ENCODE assay signal across 13 cellular contexts in the genomic region with DNA sequence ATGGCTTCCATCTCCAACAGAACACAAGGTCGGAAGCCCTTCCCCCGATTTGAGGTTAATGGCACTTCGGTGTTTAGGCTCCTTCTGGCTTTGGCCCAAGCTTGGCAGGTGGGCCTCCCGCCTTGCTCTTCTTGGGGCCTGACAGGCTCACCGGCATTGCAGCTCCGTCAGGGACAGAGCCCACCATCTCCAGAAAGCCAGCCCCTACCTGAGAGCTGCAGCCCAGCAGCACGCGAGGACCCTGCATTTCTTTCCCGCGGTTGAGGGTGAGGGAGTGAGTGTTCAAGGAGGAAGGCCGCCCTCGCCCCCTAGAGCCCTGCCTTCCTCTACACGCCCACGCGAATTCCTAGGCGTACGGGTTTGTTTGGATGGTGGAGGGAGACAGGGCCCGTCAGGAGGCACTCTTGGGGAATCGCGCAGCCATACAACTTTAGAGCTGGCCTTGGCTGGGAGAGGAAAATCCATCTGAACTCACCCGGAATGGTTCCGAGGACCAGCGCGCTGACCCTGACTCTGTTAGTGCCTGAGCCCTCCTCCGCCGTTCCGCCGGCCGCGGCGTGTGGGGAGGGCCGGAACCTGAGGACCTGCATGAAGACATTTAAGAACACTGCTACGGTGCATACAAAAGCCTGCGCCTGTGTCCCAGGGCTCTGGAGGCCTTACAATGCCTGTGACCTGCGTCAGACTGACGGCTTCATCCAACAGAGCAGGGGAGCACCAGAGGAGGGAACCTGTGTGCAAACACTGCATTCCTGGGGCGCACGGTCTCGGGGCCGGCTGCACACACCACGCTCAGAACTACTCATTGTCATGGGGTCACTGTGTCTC.
DNase-seq lines count a peak whose midpoint lies in the region; ATAC-seq and TF ChIP-seq lines count a peak whose summit lies in the region.
"Had no signal": no experiment of that assay in that cellular context is flagged by ENCODE, and none has a peak within 500 bp of the region (broad histone marks: within the 10 kb centered on the region; RNA-seq: fewer than 3 reads in every experiment).

No MANE protein-coding gene starts in this region.

- H3K27me3 ChIP-seq in ACC112 (ENCODE audit: insufficient read depth, low read length) = peaks cover 24% of the 10 kb centered on the region
- no peaks in the 10 kb centered on the region for H3K27me3 ChIP-seq in endodermal cell (ENCODE audit: control insufficient read depth, insufficient read depth, low read length, poor library complexity, severe bottlenecking)

- CTCF ChIA-PET in HEK293 (lab: Yijun Ruan, JAX) = interaction anchor here (1.1 kb wide), 1 partner anchor 11 kb away, joined by 3 read pairs; no protein-coding TSS in a partner anchor

- H3K4me1 Mint-ChIP-seq in endodermal cell (peaks cover 7% of the 10 kb centered on the region), nephron progenitor cell (peaks cover 36% of the 10 kb centered on the region)
- H3K4me1 Mint-ChIP-seq: activated naive CD4-positive, alpha-beta T cell treated with anti-CD3 and anti-CD28 coated beads, Interleukin-2, amount 50 U/mL, for 24 hours had no signal

- H3K27ac ChIP-seq in ACC112 (ENCODE audit: low read depth, low read length) = no peak overlapping the region
- H3K27ac ChIP-seq in HEK293 (ENCODE audit: extremely low read depth, low read depth, low read length) = no peak overlapping the region
- H3K27ac ChIP-seq in endodermal cell (ENCODE audit: low read depth, low read length) = no peak overlapping the region

- H3K27me3 Mint-ChIP-seq in endodermal cell (ENCODE audit: insufficient read depth) (peaks cover 15% of the 10 kb centered on the region), nephron progenitor cell (ENCODE audit: low read depth, poor library complexity) (peaks cover 15% of the 10 kb centered on the region)
- H3K27me3 Mint-ChIP-seq: activated naive CD4-positive, alpha-beta T cell treated with anti-CD3 and anti-CD28 coated beads, Interleukin-2, amount 50 U/mL, for 24 hours had no signal

- H3K4me3 ChIP-seq in ACC112 (ENCODE audit: low read depth, low read length) (peak overlapping the region; percentile 24), HEK293 (ENCODE audit: low read depth, low read length) (no peak overlapping the region), endodermal cell (ENCODE audit: low read length) (no peak overlapping the region)
- H3K4me3 ChIP-seq: HAP-1, lung had no signal

- H3K4me3 Mint-ChIP-seq in endodermal cell = peak overlapping the region; percentile 58
- H3K4me3 Mint-ChIP-seq in nephron progenitor cell = no peak overlapping the region

- H3K9ac ChIP-seq in endodermal cell (ENCODE audit: extremely low read depth, low read length, poor library complexity, severe bottlenecking) = no peak overlapping the region

- 79 to 85% methylated on average over 30 to 41 of the region's 41 CpGs for WGBS in endodermal cell (ENCODE audit: insufficient coverage in 1 of 2, insufficient read length in 1 of 2), 2 experiments

- no peak overlapping the region for H2AFZ ChIP-seq in ACC112 (ENCODE audit: low read length, unreplicated experiment)

- H3K27ac Mint-ChIP-seq in endodermal cell = no peak overlapping the region
- peak overlapping the region; percentile 57 for H3K27ac Mint-ChIP-seq in nephron progenitor cell
- H3K27ac Mint-ChIP-seq: activated naive CD4-positive, alpha-beta T cell treated with anti-CD3 and anti-CD28 coated beads, Interleukin-2, amount 50 U/mL, for 24 hours had no signal

- TF ChIP-seq CTCF in HEK293 (tag by site-specific recombination; IDR thresholded peaks at IDR 0.05) = no peak
- peak; percentile 10 for TF ChIP-seq CTCF in endodermal cell (conservative IDR thresholded peaks at IDR 0.05)
- no peak for TF ChIP-seq CTCF in nephron progenitor cell (IDR thresholded peaks at IDR 0.05)

- H3K79me2 ChIP-seq in ACC112 (ENCODE audit: control insufficient read depth, insufficient read depth, low read length, unreplicated experiment) = no peaks in the 10 kb centered on the region

- H3K9me3 Mint-ChIP-seq in endodermal cell = no peaks in the 10 kb centered on the region
- peaks cover under 1% of the 10 kb centered on the region for H3K9me3 Mint-ChIP-seq in nephron progenitor cell
- H3K9me3 Mint-ChIP-seq: activated naive CD4-positive, alpha-beta T cell treated with anti-CD3 and anti-CD28 coated beads, Interleukin-2, amount 50 U/mL, for 24 hours had no signal

- H3K36me3 ChIP-seq in ACC112 (ENCODE audit: insufficient read depth, low read length) (no peaks in the 10 kb centered on the region), HEK293 (ENCODE audit: control insufficient read depth in 2 of 2, insufficient read depth in 1 of 2, low read length in 2 of 2) (no peaks in the 10 kb centered on the region), endodermal cell (ENCODE audit: control insufficient read depth, insufficient read depth, low read length) (no peaks in the 10 kb centered on the region)
- H3K36me3 ChIP-seq: HAP-1 had no signal

- POLR2A ChIA-PET in HEK293 (lab: Yijun Ruan, JAX) = no interaction called here

- no peak for ATAC-seq in activated CD4-positive, CD25-positive, alpha-beta regulatory T cell treated with anti-CD3 and anti-CD28 coated beads, Interleukin-2, amount 50 U/mL, for 24 hours
- no peak for ATAC-seq in HG03354 (IDR thresholded peaks at IDR 0.05; ENCODE audit: poor library complexity, severe bottlenecking, unreplicated experiment)
- ATAC-seq in HG02623 (IDR thresholded peaks at IDR 0.05; ENCODE audit: unreplicated experiment) = no peak

- H3K36me3 Mint-ChIP-seq in endodermal cell (ENCODE audit: low read depth) (no peaks in the 10 kb centered on the region), nephron progenitor cell (ENCODE audit: low read depth) (no peaks in the 10 kb centered on the region)
- H3K36me3 Mint-ChIP-seq: activated naive CD4-positive, alpha-beta T cell treated with anti-CD3 and anti-CD28 coated beads, Interleukin-2, amount 50 U/mL, for 24 hours had no signal

- H3K9me3 ChIP-seq in HEK293 (ENCODE audit: control insufficient read depth, insufficient read depth, low read depth, low read length) (no peaks in the 10 kb centered on the region), endodermal cell (ENCODE audit: control insufficient read depth, low read length) (no peaks in the 10 kb centered on the region)
- H3K9me3 ChIP-seq: HAP-1 had no signal

- H3K4me1 ChIP-seq in ACC112 (ENCODE audit: control insufficient read depth, insufficient read depth, low read length, unreplicated experiment) (no peaks in the 10 kb centered on the region), HEK293 (ENCODE audit: control insufficient read depth, insufficient read depth, low read length) (no peaks in the 10 kb centered on the region), endodermal cell (ENCODE audit: control insufficient read depth, insufficient read depth, low read length) (no peaks in the 10 kb centered on the region)
- H3K4me1 ChIP-seq: HAP-1 had no signal

- DNase-seq in endodermal cell (peak; percentile 69), nephron progenitor cell (peak; percentile 17), DMS114 treated with DMSO at 0.1 percent for 48 hours (lab: John Stamatoyannopoulos, UW; ENCODE audit: unreplicated experiment) (no peak)
- DNase-seq: cortex of kidney, Kasumi-1 had no signal

TF ChIP-seq in HEK293, 187 proteins besides CTCF, POLR2A, EP300 and RAD21:
- no peak for TF ChIP-seq SALL2 (tag by site-specific recombination; IDR thresholded peaks at IDR 0.05; ENCODE audit: borderline replicate concordance)
- no peak for TF ChIP-seq MZF1 (tag by site-specific recombination; IDR thresholded peaks at IDR 0.05; ENCODE audit: borderline replicate concordance)
- TF ChIP-seq ZNF138 (tag by site-specific recombination; IDR thresholded peaks at IDR 0.05; ENCODE audit: borderline replicate concordance) = no peak
- peak; percentile 37 for TF ChIP-seq ZFHX2 (tag by site-specific recombination; conservative IDR thresholded peaks at IDR 0.05)
- 0 out of 2 replicates have a peak, but pooled peaks have one; percentile 21 for TF ChIP-seq EGR2 (tag by site-specific recombination; IDR thresholded peaks at IDR 0.05; ENCODE audit: low read depth)
- no peak for TF ChIP-seq KLF1 (tag by site-specific recombination; IDR thresholded peaks at IDR 0.05)
- no peak for TF ChIP-seq WT1 (tag by site-specific recombination; IDR thresholded peaks at IDR 0.05)
TF ChIP-seq in HEK293: peak in this region for 2.
